Comparison of ENCODE assay signal across 1 cellular context in the genomic region with DNA sequence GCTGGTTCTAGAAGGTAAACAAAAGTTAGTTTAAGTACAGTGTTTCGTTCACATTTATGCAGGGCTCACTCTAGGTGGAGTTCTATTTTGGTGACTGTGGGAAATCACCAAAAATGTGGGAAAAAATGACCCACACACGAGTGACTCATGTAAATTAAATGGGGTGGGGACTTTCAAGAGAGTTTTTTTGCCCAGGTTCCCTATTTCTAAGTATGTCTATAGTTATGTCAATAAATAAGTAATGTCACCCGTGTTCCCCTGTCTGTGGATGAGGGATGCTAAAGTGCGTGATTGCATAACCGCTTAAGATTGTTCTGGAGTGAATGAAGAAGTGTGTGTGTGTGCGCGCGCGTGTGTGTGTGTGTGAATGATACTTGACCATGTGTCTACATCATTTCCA.
TF ChIP-seq lines count a peak whose summit lies in the region.

No MANE protein-coding gene starts in this region.

TF ChIP-seq in H1, 55 proteins besides CTCF, POLR2A, EP300 and RAD21 (continued from another document):
- TF ChIP-seq MAFK (IDR thresholded peaks at IDR 0.05; ENCODE audit: low read depth, low read length) (no peak), EZH2 (IDR thresholded peaks at IDR 0.05; ENCODE audit: low read depth, low read length, severe bottlenecking) (no peak), CHD1 (IDR thresholded peaks at IDR 0.05; ENCODE audit: low read depth, low read length) (no peak), POLR2AphosphoS5 (IDR thresholded peaks at IDR 0.05; ENCODE audit: low read depth, low read length) (no peak), KDM4A (IDR thresholded peaks at IDR 0.05; ENCODE audit: low read depth, low read length, severe bottlenecking) (no peak), ZNF274 (IDR thresholded peaks at IDR 0.05; ENCODE audit: borderline replicate concordance, extremely low read depth, low read length) (no peak), SRF (IDR thresholded peaks at IDR 0.05; ENCODE audit: low read depth, low read length) (no peak)
